Comparison of ENCODE assay signal across 1 cellular context in the genomic region with DNA sequence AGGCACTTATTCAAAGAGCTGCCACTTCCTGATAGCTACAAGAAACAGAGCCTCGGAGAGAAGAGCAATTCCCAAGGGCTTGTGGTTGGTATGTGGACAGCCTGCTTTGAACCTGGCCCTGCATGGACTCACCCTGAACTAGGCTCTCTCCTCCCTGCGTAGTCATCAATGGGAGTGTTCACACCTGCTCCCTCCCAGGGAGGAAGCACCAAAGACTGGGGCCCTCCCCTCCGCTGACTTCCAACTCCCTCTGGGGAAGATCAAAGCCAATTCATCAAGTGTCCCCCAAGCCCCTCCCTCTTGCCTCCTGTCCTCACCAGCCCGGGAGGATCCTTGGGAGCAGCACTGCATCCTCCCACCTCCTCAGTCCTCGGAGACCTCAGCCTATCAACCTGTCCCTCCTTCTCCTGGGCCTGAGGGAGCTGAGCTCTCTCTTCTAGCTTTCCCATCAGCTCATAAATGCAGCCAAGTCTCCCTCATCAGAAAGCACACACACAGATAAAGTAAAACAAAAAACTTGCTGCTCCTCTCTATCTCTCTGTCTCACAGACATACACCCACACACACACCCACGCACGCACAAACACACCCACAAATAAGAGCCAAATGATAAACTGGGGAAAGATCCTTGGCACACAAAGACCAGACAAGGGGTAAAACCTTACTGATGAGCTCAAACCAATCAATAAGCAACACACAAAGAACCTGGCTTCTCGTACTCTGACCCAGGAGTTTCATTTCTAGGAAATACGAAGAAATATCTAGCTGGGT.
TF ChIP-seq lines count a peak whose summit lies in the region.

No MANE protein-coding gene starts in this region.

TF ChIP-seq in K562, 482 proteins besides CTCF, POLR2A, EP300 and RAD21 (continued from another document):
- peak; percentile 38 for TF ChIP-seq MEIS2 (IDR thresholded peaks at IDR 0.05; ENCODE audit: partially characterized antibody)
- TF ChIP-seq STAG1 (CRISPR knock-in tag; IDR thresholded peaks at IDR 0.05; ENCODE audit: borderline replicate concordance): no peak
- no peak for TF ChIP-seq MYBL2 (IDR thresholded peaks at IDR 0.05; ENCODE audit: low read depth)
- no peak for TF ChIP-seq MYBL2 (CRISPR knock-in tag; IDR thresholded peaks at IDR 0.05; ENCODE audit: borderline replicate concordance)
- TF ChIP-seq CBFA2T2 (conservative IDR thresholded peaks at IDR 0.05): 0 out of 2 replicates have a peak, but pooled peaks have one; percentile 23
- TF ChIP-seq DPF2 (IDR thresholded peaks at IDR 0.05): peak; percentile 42; the same call in 1 of the 2 replicates
- peak; percentile 97 for TF ChIP-seq EGR1 (conservative IDR thresholded peaks at IDR 0.05)
- TF ChIP-seq NFIC (IDR thresholded peaks at IDR 0.05): 0 out of 2 replicates have a peak, but pooled peaks have one; percentile 9
- 0 out of 4 replicates have a peak, but pooled peaks of 1 of the 2 experiments have one; percentile 21 for TF ChIP-seq HDAC1 (IDR thresholded peaks at IDR 0.05)
- TF ChIP-seq ZNF668 (CRISPR knock-in tag; IDR thresholded peaks at IDR 0.05): no peak
- no peak for TF ChIP-seq RBM14 (IDR thresholded peaks at IDR 0.05; ENCODE audit: borderline replicate concordance, insufficient read depth, low read depth, low read length)
- TF ChIP-seq TCF3 (CRISPR knock-in tag; IDR thresholded peaks at IDR 0.05): peak; percentile 19; the same call in 1 of the 2 replicates
- TF ChIP-seq ARID1B (IDR thresholded peaks at IDR 0.05): peak; percentile 50; the same call in 1 of the 2 replicates
- 0 out of 2 replicates have a peak, but pooled peaks have one; percentile 14 for TF ChIP-seq TAL1 (IDR thresholded peaks at IDR 0.05)
- peak in 1 of 2 experiments; percentile 49; a peak in 1 of 4 replicates for TF ChIP-seq SRF (CRISPR knock-in tag; IDR thresholded peaks at IDR 0.05)
